8 cellular contexts compared by ENCODE assay signal in genomic region chr1:143720087-143721023, GRCh38.
DNase-seq lines count a peak whose midpoint lies in the region; ATAC-seq, FAIRE-seq and TF ChIP-seq lines count a peak whose summit lies in the region.

No MANE protein-coding gene starts in this region.

- intact Hi-C loops in Calu3 (cut with micrococcal nuclease; ENCODE audit: unreplicated experiment) = no loop called here
- intact Hi-C loops in K562 (cut with micrococcal nuclease) = no loop called here
- intact Hi-C loops in PC-3 (cut with micrococcal nuclease) = no loop called here

- 4% methylated on average over 23 of the region's 24 CpGs for WGBS in K562 (ENCODE audit: insufficient coverage, low coverage, missing lambda C conversion rate)
- WGBS in mesendoderm (ENCODE audit: extremely low coverage, insufficient coverage, low lambda C conversion rate) = no CpG with 5 or more reads among the region's 24 CpGs

- H2AK5ac ChIP-seq in mesendoderm (ENCODE audit: low read length) = no peak overlapping the region

- H3K9me3 Mint-ChIP-seq in Calu3 (ENCODE audit: low read depth, unreplicated experiment) = no peaks in the 10 kb centered on the region

- H3K4ac ChIP-seq in mesendoderm (ENCODE audit: low read depth, low read length) = no peak overlapping the region

- H3K9ac ChIP-seq in K562 (ENCODE audit: insufficient read depth in 1 of 2, low read depth in 2 of 2, low read length in 2 of 2) (peak overlapping the region; percentile 63 to 86), mesendoderm (ENCODE audit: low read length) (peak overlapping the region; percentile 54), PC-3 (ENCODE audit: low read length) (no peak overlapping the region)

- H4K20me1 ChIP-seq in K562 (replicated peaks; ENCODE audit: control insufficient read depth, insufficient read depth, low read length) = no peaks in the 10 kb centered on the region
- no peaks in the 10 kb centered on the region for H4K20me1 ChIP-seq in PC-3 (ENCODE audit: low read length)

- H3K27ac ChIP-seq in K562 (ENCODE audit: extremely low read depth, low read depth, low read length) (peak overlapping the region; percentile 85), mesendoderm (ENCODE audit: low read depth, low read length) (no peak overlapping the region), PC-3 (ENCODE audit: low read length) (no peak overlapping the region)

- H3K4me3 ChIP-seq in K562 = peak overlapping the region; percentile 12; the same call in 1 of the 2 replicates
- H3K4me3 ChIP-seq in mesendoderm (ENCODE audit: low read length) = no peak overlapping the region
- no peak overlapping the region for H3K4me3 ChIP-seq in PC-3 (ENCODE audit: low read length)

- ATAC-seq in K562 (peak; percentile 87), HG03460 (IDR thresholded peaks at IDR 0.05; ENCODE audit: unreplicated experiment) (no peak), HG02642 (IDR thresholded peaks at IDR 0.05; ENCODE audit: poor library complexity, unreplicated experiment) (no peak), PC-3 (no peak)

- peak overlapping the region; percentile 89 for H3K27ac Mint-ChIP-seq in Calu3 (ENCODE audit: unreplicated experiment)

- no peaks in the 10 kb centered on the region for H3K9me2 ChIP-seq in PC-3 (replicated peaks; ENCODE audit: low read length)

- H3K18ac ChIP-seq in mesendoderm (ENCODE audit: low read length) = no peak overlapping the region

- peak; percentile 15; the same call in 1 of the 2 replicates for TF ChIP-seq EP300 in K562 (IDR thresholded peaks at IDR 0.05; ENCODE audit: low read length)

- peaks cover 12% of the 10 kb centered on the region for H3K36me3 Mint-ChIP-seq in Calu3 (ENCODE audit: insufficient read depth, unreplicated experiment)

- no peak overlapping the region for H4K5ac ChIP-seq in mesendoderm (ENCODE audit: low read length)

- H2AFZ ChIP-seq in K562 (ENCODE audit: low read depth, low read length) = peak overlapping the region; percentile 89
- no peak overlapping the region for H2AFZ ChIP-seq in PC-3 (ENCODE audit: low read length)

- H3K27me3 ChIP-seq in K562 (ENCODE audit: control insufficient read depth in 2 of 2, insufficient read depth in 2 of 2, low read length in 2 of 2) (no peaks in the 10 kb centered on the region), mesendoderm (ENCODE audit: insufficient read depth, low read length, poor library complexity) (no peaks in the 10 kb centered on the region), PC-3 (ENCODE audit: low read length) (peaks cover 28% of the 10 kb centered on the region)

- peaks cover 16% of the 10 kb centered on the region for H3K4me1 Mint-ChIP-seq in Calu3 (ENCODE audit: low read depth, unreplicated experiment)

- no peaks in the 10 kb centered on the region for H3F3A ChIP-seq in PC-3 (ENCODE audit: low read length, unreplicated experiment)

- H3K4me2 ChIP-seq in K562 (ENCODE audit: insufficient read depth, low read length) = peak overlapping the region; percentile 76
- H3K4me2 ChIP-seq in mesendoderm (ENCODE audit: low read length) = no peak overlapping the region
- H3K4me2 ChIP-seq in PC-3 (ENCODE audit: low read length) = no peak overlapping the region

- H3K79me2 ChIP-seq in K562 (ENCODE audit: control insufficient read depth, insufficient read depth, low read length) = no peaks in the 10 kb centered on the region
- no peaks in the 10 kb centered on the region for H3K79me2 ChIP-seq in mesendoderm (ENCODE audit: control insufficient read depth, insufficient read depth, low read length)
- H3K79me2 ChIP-seq in PC-3 (ENCODE audit: low read length) = no peaks in the 10 kb centered on the region

- peak overlapping the region; percentile 68 for H3K4me3 Mint-ChIP-seq in Calu3 (ENCODE audit: low read depth, unreplicated experiment)

- POLR2A ChIA-PET in K562 (lab: Yijun Ruan, JAX) (interaction anchor here (0.7 to 1.3 kb wide), 3 partner anchors 9 to 16 kb away, joined by 3 to 4 read pairs (median 3); no protein-coding TSS in a partner anchor), PC-3 (lab: Charles Lee; ENCODE audit: unreplicated experiment) (no interaction called here)

- peak overlapping the region; percentile 63 for H2BK5ac ChIP-seq in mesendoderm (ENCODE audit: low read length)

- H3K9me3 ChIP-seq in K562 (replicated peaks; ENCODE audit: control insufficient read depth, insufficient read depth, low read depth, low read length) (no peaks in the 10 kb centered on the region), PC-3 (ENCODE audit: low read length) (no peaks in the 10 kb centered on the region)

- TF ChIP-seq CTCF in Calu3 (IDR thresholded peaks at IDR 0.05; ENCODE audit: unreplicated experiment) (no peak), K562 (IDR thresholded peaks at IDR 0.05 in 2 of 3, conservative IDR thresholded peaks at IDR 0.05 in 1 of 3; ENCODE audit: insufficient read depth in 2 of 3, low read depth in 1 of 3, low read length in 3 of 3) (no peak), PC-3 (conservative IDR thresholded peaks at IDR 0.05; ENCODE audit: low read depth, low read length) (no peak)

- no peaks in the 10 kb centered on the region for H3K27me3 Mint-ChIP-seq in Calu3 (ENCODE audit: unreplicated experiment)

- no peak overlapping the region for H2BK15ac ChIP-seq in mesendoderm (replicated peaks; ENCODE audit: low read depth)

- peak; percentile 61 for FAIRE-seq in K562 (lab: Jason Lieb, UNC)

- H3K4me1 ChIP-seq in K562 (replicated peaks in 1 of 2; ENCODE audit: control insufficient read depth in 2 of 2, insufficient read depth in 2 of 2, low read length in 2 of 2) = peaks cover 19 to 20% of the 10 kb centered on the region in 2 experiments
- no peaks in the 10 kb centered on the region for H3K4me1 ChIP-seq in mesendoderm (ENCODE audit: control insufficient read depth, low read depth, low read length)
- H3K4me1 ChIP-seq in PC-3 (ENCODE audit: insufficient read depth, low read length) = no peaks in the 10 kb centered on the region

- peak; percentile 78 for DNase-seq in Calu3
- DNase-seq in M059J (ENCODE audit: low read depth) = peak; percentile 64
- DNase-seq in K562 (ENCODE audit: extremely low read depth in 1 of 4, low spot score in 3 of 4) = peak; percentile 48 to 80 (median 52)
- peak; percentile 90 for DNase-seq in mesendoderm
- no peak for DNase-seq in activated gamma-delta T cell (lab: John Stamatoyannopoulos, UW)
- DNase-seq in PC-3 = no peak

- H3K79me1 ChIP-seq in mesendoderm (ENCODE audit: low read length) = no peaks in the 10 kb centered on the region

- H2BK120ac ChIP-seq in mesendoderm (ENCODE audit: low read depth, low read length) = no peak overlapping the region

- TF ChIP-seq POLR2A in K562 (conservative IDR thresholded peaks at IDR 0.05) = peak; percentile 98

- TSS peak; percentile 98 for BruUV-seq in Calu3 (replicated peaks; lab: Mats Ljungman, UMichigan)
- TSS peak; percentile 100 for BruUV-seq in K562 (replicated peaks; lab: Mats Ljungman, UMichigan)
- BruUV-seq in PC-3 (replicated peaks; lab: Mats Ljungman, UMichigan) = no TSS peak

- in situ Hi-C loops in K562 (cut with MboI) = loop anchor here (10.0 to 25.0 kb wide), 2 partner anchors 834 to 1442 kb away; no protein-coding TSS in a partner anchor

- CTCF ChIA-PET in Calu3 (lab: Charles Lee) (no interaction called here), K562 (lab: Yijun Ruan, JAX; ENCODE audit: low intra/inter-chr PET ratio) (no interaction called here), PC-3 (lab: Charles Lee) (no interaction called here)

- no peak for TF ChIP-seq RAD21 in K562 (CRISPR knock-in tag; conservative IDR thresholded peaks at IDR 0.05 in 1 of 2, IDR thresholded peaks at IDR 0.05 in 1 of 2)

- H3K36me3 ChIP-seq in K562 (ENCODE audit: control insufficient read depth, insufficient read depth, low read length) (no peaks in the 10 kb centered on the region), mesendoderm (ENCODE audit: control insufficient read depth, insufficient read depth, low read length) (no peaks in the 10 kb centered on the region), PC-3 (ENCODE audit: low read depth, low read length) (no peaks in the 10 kb centered on the region)

- H3K56ac ChIP-seq in mesendoderm (ENCODE audit: low read length) = peak overlapping the region; percentile 80

- H4K8ac ChIP-seq in mesendoderm (ENCODE audit: low read depth, low read length) = no peak overlapping the region

- no peak overlapping the region for H3K23ac ChIP-seq in mesendoderm (ENCODE audit: low read length)

- no peaks in the 10 kb centered on the region for H3K9me1 ChIP-seq in K562 (ENCODE audit: control insufficient read depth, insufficient read depth, low read length)

TF ChIP-seq in K562, 482 proteins besides CTCF, POLR2A, EP300 and RAD21 (continues in another document):
- TF ChIP-seq POLR2B (IDR thresholded peaks at IDR 0.05; ENCODE audit: low read depth, partially characterized antibody) (peak; percentile 88), RFX1 (IDR thresholded peaks at IDR 0.05) (peak; percentile 30; the same call in 1 of the 2 replicates)

Comparison
In these comparisons a context has a peak if more than half of its experiments do, and no peak if none do; other contexts are left out.
1. DNase-seq: peak in Calu3 (single experiment), M059J (single experiment), K562 (4 of 4) and mesendoderm (single experiment); none in activated gamma-delta T cell (single experiment) and PC-3 (single experiment).